8 cellular contexts compared by ENCODE assay signal in genomic region chr6:15623282-15624116, GRCh38. TPM values are rescaled to one million over a fixed set of nuclear protein-coding genes. Genes with fewer than 3 reads are reported as not detected.
DNase-seq lines count a peak whose midpoint lies in the region; ATAC-seq and TF ChIP-seq lines count a peak whose summit lies in the region.

No MANE protein-coding gene starts in this region.

- H3K9me3 Mint-ChIP-seq in CD4-positive, alpha-beta memory T cell = peaks cover 0 to 3% (median 0%) of the 10 kb centered on the region in 8 donors

- CTCF ChIA-PET in CD4-positive, alpha-beta memory T cell (lab: Charles Lee; ENCODE audit: partially characterized antibody) = interaction anchor here (0.6 to 5.5 kb wide), 13 partner anchors 8 to 1812 kb away, joined by 3 to 56 read pairs (median 4); no protein-coding TSS in a partner anchor

- no peaks in the 10 kb centered on the region for H3K36me3 ChIP-seq in CD4-positive, alpha-beta memory T cell (ENCODE audit: insufficient read depth, low read length)
- no peaks in the 10 kb centered on the region for H3K36me3 ChIP-seq in tibial artery

- H3K27ac Mint-ChIP-seq in CD4-positive, alpha-beta memory T cell = peak overlapping the region in 1 of 7 donors; percentile 10

- peaks cover 3 to 5% of the 10 kb centered on the region in 2 donors for H3K36me3 Mint-ChIP-seq in CD4-positive, alpha-beta memory T cell

- H3K27me3 ChIP-seq in CD4-positive, alpha-beta memory T cell (ENCODE audit: insufficient read depth, low read length) = no peaks in the 10 kb centered on the region
- H3K27me3 ChIP-seq in tibial artery = no peaks in the 10 kb centered on the region

- no peaks in the 10 kb centered on the region for H3K27me3 Mint-ChIP-seq in CD4-positive, alpha-beta memory T cell

- H3K27ac ChIP-seq in CD4-positive, alpha-beta memory T cell (ENCODE audit: low read depth, low read length) = no peak overlapping the region
- H3K27ac ChIP-seq in VCaP (peak overlapping the region; percentile 48; the same call in 1 of the 2 replicates), tibial artery (peak overlapping the region in 1 of 2 donors; percentile 40)

- peaks cover 13% of the 10 kb centered on the region for H3K4me1 ChIP-seq in CD4-positive, alpha-beta memory T cell (ENCODE audit: insufficient read depth, low read length)
- H3K4me1 ChIP-seq in tibial artery = peaks cover 0 to 24% (median 0%) of the 10 kb centered on the region in 4 donors

- no peak overlapping the region for H3K4me3 ChIP-seq in CD4-positive, alpha-beta memory T cell (ENCODE audit: low read length in 2 of 2)
- no peak overlapping the region for H3K4me3 ChIP-seq in tibial artery

- DNase-seq in CD4-positive, alpha-beta memory T cell = peak in 4 of 5 donors; percentile 5 to 19 (median 9)
- peak; percentile 38 for DNase-seq in LoVo (ENCODE audit: low spot score)
- DNase-seq in left ventricle myocardium superior = no peak
- DNase-seq in tibial artery = no peak
- no peak for DNase-seq in activated T-cell treated with anti-CD3 and anti-CD28 coated beads, Interleukin-2, amount 50 U/mL, for 1 hour
- DNase-seq in stimulated activated CD8-positive, alpha-beta memory T cell treated with anti-CD3 and anti-CD28 coated beads, Interleukin-4, amount 100 ng/mL, for 48 hours = no peak

- peak; percentile 62 for TF ChIP-seq CTCF in VCaP (conservative IDR thresholded peaks at IDR 0.05)
- TF ChIP-seq CTCF in tibial artery (IDR thresholded peaks at IDR 0.05) = peak; percentile 62 to 74

- POLR2A ChIA-PET in CD4-positive, alpha-beta memory T cell (lab: Charles Lee; ENCODE audit: partially characterized antibody) = no interaction called here

- ATAC-seq in left ventricle myocardium superior (peak; percentile 55), GM21447 (IDR thresholded peaks at IDR 0.05; ENCODE audit: unreplicated experiment) (no peak)

- H3K4me3 Mint-ChIP-seq in CD4-positive, alpha-beta memory T cell = no peak overlapping the region

- H3K4me1 Mint-ChIP-seq in CD4-positive, alpha-beta memory T cell = peaks cover 19 to 43% (median 28%) of the 10 kb centered on the region in 4 donors

- intact Hi-C loops in CD4-positive, alpha-beta memory T cell (cut with micrococcal nuclease) = loop anchor here (1.0 to 10.0 kb wide), 3 partner anchors 1412 to 1576 kb away; no protein-coding TSS in a partner anchor
- intact Hi-C loops in left ventricle myocardium superior (cut with micrococcal nuclease) (loop anchor here (10.0 kb wide), 1 partner anchor 119 kb away; no protein-coding TSS in a partner anchor), tibial artery (cut with DNase I; ENCODE audit: low total_unique reads) (loop anchor here (10.0 kb wide), 1 partner anchor 119 kb away; no protein-coding TSS in a partner anchor)

- H3K9me3 ChIP-seq in CD4-positive, alpha-beta memory T cell (ENCODE audit: control insufficient read depth in 1 of 2, low read length in 2 of 2) = no peaks in the 10 kb centered on the region
- H3K9me3 ChIP-seq in tibial artery = no peaks in the 10 kb centered on the region

RNA-seq across cellular contexts. Expression of gene DTNBP1, which starts 39.3 kb away (rescaled TPM):
- total RNA-seq in CD4-positive, alpha-beta memory T cell = 10 to 100 TPM; 24.1 TPM
- polyA plus RNA-seq in CD4-positive, alpha-beta memory T cell = 10 to 100 TPM; 34.3 to 34.8 TPM
- total RNA-seq in left ventricle myocardium superior = 27.0 TPM

Comparison
In these comparisons a context has a peak if more than half of its experiments do, and no peak if none do; other contexts are left out.
1. DNase-seq: peak in CD4-positive, alpha-beta memory T cell (4 of 5) and LoVo (single experiment); none in left ventricle myocardium superior (single experiment), tibial artery (0 of 2), activated T-cell treated with anti-CD3 and anti-CD28 coated beads, Interleukin-2, amount 50 U/mL, for 1 hour (single experiment) and stimulated activated CD8-positive, alpha-beta memory T cell treated with anti-CD3 and anti-CD28 coated beads, Interleukin-4, amount 100 ng/mL, for 48 hours (single experiment).